ENCODE assay signal across 30 cellular contexts in genomic region chr2:25772078-25772477, GRCh38.
"Had no signal": no experiment of that assay in that cellular context is flagged by ENCODE, and none has a peak within 500 bp of the region (broad histone marks: within the 10 kb centered on the region; RNA-seq: fewer than 3 reads in every experiment).

No MANE protein-coding gene starts in this region.

- H3K27ac Mint-ChIP-seq: activated CD4-positive, alpha-beta memory T cell treated with anti-CD3 and anti-CD28 coated beads, Interleukin-2, amount 10 ng/mL, durations not matched to agents 7 days and 5 days; activated CD4-positive, alpha-beta T cell treated with anti-CD3 and anti-CD28 coated beads for 36 hours; activated CD4-positive, alpha-beta T cell treated with anti-CD3 and anti-CD28 coated beads, Interleukin-2, amount 10 ng/mL, durations not matched to agents 7 days and 5 days; activated naive CD4-positive, alpha-beta T cell treated with anti-CD3 and anti-CD28 coated beads, Interleukin-2, amount 50 U/mL, for 72 hours; activated T-cell treated with anti-CD3 and anti-CD28 coated beads, Interleukin-2, amount 50 U/mL, for 72 hours; brain; dendritic cell treated with granulocyte-macrophage colony-stimulating factor and Interleukin-4, amounts not matched to agents 40 ng/mL and 50 ng/mL, for 4 days; endodermal cell had no signal

- H3K9me3 ChIP-seq: breast epithelium had no signal

- H3K9me3 Mint-ChIP-seq: activated CD4-positive, alpha-beta memory T cell treated with anti-CD3 and anti-CD28 coated beads, Interleukin-2, amount 10 ng/mL, durations not matched to agents 7 days and 5 days; activated CD4-positive, alpha-beta T cell treated with anti-CD3 and anti-CD28 coated beads, Interleukin-2, amount 10 ng/mL, durations not matched to agents 7 days and 5 days; activated naive CD4-positive, alpha-beta T cell treated with anti-CD3 and anti-CD28 coated beads, Interleukin-2, amount 10 ng/mL, durations not matched to agents 7 days and 5 days; activated naive CD4-positive, alpha-beta T cell treated with anti-CD3 and anti-CD28 coated beads, Interleukin-2, amount 50 U/mL, for 72 hours; activated T-cell treated with anti-CD3 and anti-CD28 coated beads, Interleukin-2, amount 50 U/mL, for 24 hours; dendritic cell treated with granulocyte-macrophage colony-stimulating factor and Interleukin-4, amounts not matched to agents 40 ng/mL and 50 ng/mL, for 4 days had no signal

- H3K27me3 Mint-ChIP-seq: activated CD4-positive, alpha-beta memory T cell treated with anti-CD3 and anti-CD28 coated beads, Interleukin-2, amount 10 ng/mL, durations not matched to agents 7 days and 5 days; activated CD4-positive, alpha-beta T cell treated with anti-CD3 and anti-CD28 coated beads for 36 hours; activated CD4-positive, alpha-beta T cell treated with anti-CD3 and anti-CD28 coated beads, Interleukin-2, amount 10 ng/mL, durations not matched to agents 7 days and 5 days; activated naive CD4-positive, alpha-beta T cell treated with anti-CD3 and anti-CD28 coated beads, Interleukin-2, amount 10 ng/mL, durations not matched to agents 7 days and 5 days; activated T-cell treated with anti-CD3 and anti-CD28 coated beads, Interleukin-2, amount 50 U/mL, for 24 hours; brain; dendritic cell treated with granulocyte-macrophage colony-stimulating factor and Interleukin-4, amounts not matched to agents 40 ng/mL and 50 ng/mL, for 4 days had no signal

- H3K27me3 ChIP-seq: ascending aorta, breast epithelium, cardiac muscle cell, dorsolateral prefrontal cortex, heart left ventricle had no signal

- H3K27ac ChIP-seq: ascending aorta, breast epithelium, cardiac muscle cell, coronary artery, dorsolateral prefrontal cortex, heart left ventricle had no signal

- H3K4me1 Mint-ChIP-seq: brain, endodermal cell had no signal

- H3K4me3 ChIP-seq: ascending aorta, breast epithelium, cardiac muscle cell, coronary artery, dorsolateral prefrontal cortex, heart left ventricle had no signal

- H3K4me3 Mint-ChIP-seq: activated CD4-positive, alpha-beta memory T cell treated with anti-CD3 and anti-CD28 coated beads, Interleukin-2, amount 10 ng/mL, durations not matched to agents 7 days and 5 days; activated CD4-positive, alpha-beta T cell treated with anti-CD3 and anti-CD28 coated beads for 36 hours; activated CD4-positive, alpha-beta T cell treated with anti-CD3 and anti-CD28 coated beads, Interleukin-2, amount 10 ng/mL, durations not matched to agents 7 days and 5 days; activated naive CD4-positive, alpha-beta T cell treated with anti-CD3 and anti-CD28 coated beads, Interleukin-2, amount 10 ng/mL, durations not matched to agents 7 days and 5 days; activated T-cell treated with anti-CD3 and anti-CD28 coated beads, Interleukin-2, amount 50 U/mL, for 24 hours; activated T-cell treated with anti-CD3 and anti-CD28 coated beads, Interleukin-2, amount 50 U/mL, for 72 hours; brain; dendritic cell treated with granulocyte-macrophage colony-stimulating factor and Interleukin-4, amounts not matched to agents 40 ng/mL and 50 ng/mL, for 4 days; endodermal cell had no signal

- FAIRE-seq: frontal cortex had no signal

- ATAC-seq: activated CD4-positive, alpha-beta T cell treated with anti-CD3 and anti-CD28 coated beads for 36 hours; activated naive CD4-positive, alpha-beta T cell treated with anti-CD3 and anti-CD28 coated beads, Interleukin-2, amount 50 U/mL, for 72 hours; activated T-cell treated with anti-CD3 and anti-CD28 coated beads, Interleukin-2, amount 50 U/mL, for 72 hours; esophagus mucosa; heart left ventricle had no signal

- H3K4me1 ChIP-seq: ascending aorta, breast epithelium, heart left ventricle had no signal

- DNase-seq: activated CD4-positive, alpha-beta memory T cell treated with anti-CD3 and anti-CD28 coated beads, Interleukin-2, amount 10 ng/mL, durations not matched to agents 7 days and 5 days; activated CD4-positive, alpha-beta T cell treated with anti-CD3 and anti-CD28 coated beads for 36 hours; activated CD4-positive, alpha-beta T cell treated with anti-CD3 and anti-CD28 coated beads, Interleukin-2, amount 10 ng/mL, durations not matched to agents 7 days and 5 days; activated CD4-positive, alpha-beta T cell treated with anti-CD3 and anti-CD28 coated beads, Interleukin-2, amount 50 U/mL, for 4 hours; activated CD4-positive, CD25-positive, alpha-beta regulatory T cell; activated CD4-positive, CD25-positive, alpha-beta regulatory T cell treated with anti-CD3 and anti-CD28 coated beads, Interleukin-2, amount 50 U/mL, for 72 hours; activated CD8-positive, alpha-beta memory T cell treated with anti-CD3 and anti-CD28 coated beads, Interleukin-2, amount 50 U/mL, for 48 hours; activated gamma-delta T cell; activated naive CD4-positive, alpha-beta T cell; activated naive CD4-positive, alpha-beta T cell treated with anti-CD3 and anti-CD28 coated beads, Interleukin-2, amount 10 ng/mL, durations not matched to agents 7 days and 5 days; activated T-cell treated with anti-CD3 and anti-CD28 coated beads for 4 hours; activated T-cell treated with anti-CD3 and anti-CD28 coated beads, Interleukin-2, amount 50 U/mL, for 24 hours; activated T-cell treated with anti-CD3 and anti-CD28 coated beads, Interleukin-2, amount 50 U/mL, for 72 hours; central memory CD4-positive, alpha-beta T cell; dorsolateral prefrontal cortex; effector memory CD4-positive, alpha-beta T cell; endodermal cell; foreskin fibroblast; glutamatergic neuron; heart left ventricle; T-helper 2 cell had no signal
